1 cellular context compared by ENCODE assay signal in genomic region chr17:48995871-48996695, GRCh38.
TF ChIP-seq lines count a peak whose summit lies in the region.

No MANE protein-coding gene starts in this region.

TF ChIP-seq in K562, 482 proteins besides CTCF, POLR2A, EP300 and RAD21 (continued from another document):
- no peak for TF ChIP-seq TCF7L2 (IDR thresholded peaks at IDR 0.05; ENCODE audit: low read depth, low read length)
- peak; percentile 82; the same call in 1 of the 2 replicates for TF ChIP-seq KAT7 (CRISPR knock-in tag; IDR thresholded peaks at IDR 0.05; ENCODE audit: borderline replicate concordance)
- TF ChIP-seq RBM14 (IDR thresholded peaks at IDR 0.05; ENCODE audit: borderline replicate concordance, insufficient read depth, low read depth, low read length): 0 out of 2 replicates have a peak, but pooled peaks have one; percentile 60
- TF ChIP-seq XRCC5 (IDR thresholded peaks at IDR 0.05; ENCODE audit: low read depth, low read length): no peak
- peak; percentile 92; the same call in 1 of the 2 replicates for TF ChIP-seq ZC3H4 (CRISPR knock-in tag; IDR thresholded peaks at IDR 0.05; ENCODE audit: borderline replicate concordance)
- TF ChIP-seq MNT (conservative IDR thresholded peaks at IDR 0.05): peak; percentile 83 to 94
- TF ChIP-seq ELF1 (tag; IDR thresholded peaks at IDR 0.05): peak; percentile 66
- TF ChIP-seq ZBED1 (IDR thresholded peaks at IDR 0.05): peak; percentile 52; the same call in 1 of the 2 replicates
- peak; percentile 75 for TF ChIP-seq GABPB1 (CRISPR knock-in tag; IDR thresholded peaks at IDR 0.05)
- TF ChIP-seq PHTF2 (CRISPR knock-in tag; IDR thresholded peaks at IDR 0.05): no peak
- TF ChIP-seq SP1 (CRISPR knock-in tag; IDR thresholded peaks at IDR 0.05): peak; percentile 72; the same call in 1 of the 2 replicates
- peak; percentile 5 for TF ChIP-seq HDAC3 (IDR thresholded peaks at IDR 0.05; ENCODE audit: borderline replicate concordance, partially characterized antibody)
- peak in 1 of 2 experiments; percentile 67; a peak in 2 of 4 replicates for TF ChIP-seq SIN3A (IDR thresholded peaks at IDR 0.05; ENCODE audit: borderline replicate concordance in 2 of 2, control insufficient read depth in 1 of 2, low read depth in 2 of 2, low read length in 2 of 2)
- TF ChIP-seq ZBTB33 (CRISPR knock-in tag; IDR thresholded peaks at IDR 0.05): peak; percentile 65; the same call in 1 of the 2 replicates
- TF ChIP-seq FIP1L1 (IDR thresholded peaks at IDR 0.05; ENCODE audit: low read depth, low read length, poor library complexity, severe bottlenecking): peak; percentile 89
- peak; percentile 49 for TF ChIP-seq PRDM10 (IDR thresholded peaks at IDR 0.05; ENCODE audit: partially characterized antibody)
- TF ChIP-seq E2F8 (IDR thresholded peaks at IDR 0.05; ENCODE audit: low read depth, partially characterized antibody): peak; percentile 71
- TF ChIP-seq RBM39 (optimal IDR thresholded peaks at IDR 0.05; ENCODE audit: low read depth, low read length): peak; percentile 44
- TF ChIP-seq CXXC5 (CRISPR knock-in tag; IDR thresholded peaks at IDR 0.05): peak; percentile 74
- peak; percentile 95 for TF ChIP-seq ZBTB7A (IDR thresholded peaks at IDR 0.05; ENCODE audit: borderline replicate concordance, control insufficient read depth, low read depth, low read length)
- TF ChIP-seq MAZ (CRISPR knock-in tag; conservative IDR thresholded peaks at IDR 0.05 in 1 of 2, IDR thresholded peaks at IDR 0.05 in 1 of 2): peak; percentile 95 to 97
- TF ChIP-seq RBM22 (IDR thresholded peaks at IDR 0.05; ENCODE audit: low read depth, low read length, poor library complexity, severe bottlenecking): peak; percentile 86
- peak; percentile 55; the same call in 1 of the 2 replicates for TF ChIP-seq PHF21A (IDR thresholded peaks at IDR 0.05; ENCODE audit: borderline replicate concordance, low read depth)
- no peak for TF ChIP-seq CBX2 (IDR thresholded peaks at IDR 0.05; ENCODE audit: insufficient read depth, low read length, poor library complexity, severe bottlenecking)
- no peak for TF ChIP-seq ZNF57 (CRISPR knock-in tag; IDR thresholded peaks at IDR 0.05)
- TF ChIP-seq CCAR2 (IDR thresholded peaks at IDR 0.05; ENCODE audit: low read depth, low read length): no peak
- peak; percentile 13 for TF ChIP-seq RBM25 (IDR thresholded peaks at IDR 0.05; ENCODE audit: low read depth, low read length, severe bottlenecking)
- TF ChIP-seq ZNF609 (CRISPR knock-in tag; IDR thresholded peaks at IDR 0.05; ENCODE audit: borderline replicate concordance): no peak
- TF ChIP-seq NRF1 (conservative IDR thresholded peaks at IDR 0.05 in 1 of 2, IDR thresholded peaks at IDR 0.05 in 1 of 2): peak; percentile 20 to 32; a peak in 2 of 4 replicates
- peak in 1 of 2 experiments; percentile 85; a peak in 2 of 4 replicates for TF ChIP-seq ZNF639 (CRISPR knock-in tag; conservative IDR thresholded peaks at IDR 0.05 in 1 of 2, IDR thresholded peaks at IDR 0.05 in 1 of 2)
TF ChIP-seq in K562: peak in this region for 134.
